Comparison of ENCODE assay signal across 8 cellular contexts in the genomic region with DNA sequence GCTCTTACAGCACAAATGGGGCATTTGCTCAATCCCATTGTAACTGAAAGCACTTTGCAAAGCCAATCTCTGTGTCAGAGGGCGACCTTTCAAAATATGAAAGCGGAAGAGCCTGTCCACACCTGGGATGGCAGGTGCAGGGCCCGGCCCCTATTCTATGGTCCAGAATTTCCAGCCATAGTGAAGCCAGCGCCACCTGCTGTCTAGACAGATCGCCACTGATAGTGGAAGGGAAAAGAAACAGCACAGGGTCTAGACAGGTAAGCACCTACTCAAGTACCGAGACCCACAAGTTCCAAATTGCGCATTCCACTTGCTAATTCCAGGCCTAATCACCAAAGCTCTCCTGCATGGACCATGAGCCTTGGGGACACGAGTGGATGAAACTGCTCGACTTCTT.
DNase-seq lines count a peak whose midpoint lies in the region; ATAC-seq and TF ChIP-seq lines count a peak whose summit lies in the region.

No MANE protein-coding gene starts in this region.

- H3K27ac Mint-ChIP-seq in glutamatergic neuron (ENCODE audit: unreplicated experiment): no peak overlapping the region

- H3K4me3 Mint-ChIP-seq in glutamatergic neuron (ENCODE audit: unreplicated experiment): no peak overlapping the region

- peak; percentile 69 for ATAC-seq in GM18868 (IDR thresholded peaks at IDR 0.05; ENCODE audit: unreplicated experiment)
- no peak for ATAC-seq in GM18870 (IDR thresholded peaks at IDR 0.05; ENCODE audit: unreplicated experiment)

- no peaks in the 10 kb centered on the region for H3K27me3 Mint-ChIP-seq in glutamatergic neuron (ENCODE audit: unreplicated experiment)

- peak; percentile 48 for TF ChIP-seq CTCF in glutamatergic neuron (IDR thresholded peaks at IDR 0.05; ENCODE audit: partially characterized antibody, unreplicated experiment)

- H3K4me1 Mint-ChIP-seq in glutamatergic neuron (ENCODE audit: low read depth, unreplicated experiment): peaks cover 13% of the 10 kb centered on the region

- peaks cover 1% of the 10 kb centered on the region for H3K9me3 Mint-ChIP-seq in glutamatergic neuron (ENCODE audit: unreplicated experiment)

- DNase-seq in AML-193 (lab: John Stamatoyannopoulos, UW) (peak; percentile 13), NCI-H748 (lab: John Stamatoyannopoulos, UW; ENCODE audit: unreplicated experiment) (peak; percentile 73), glutamatergic neuron (peak; percentile 70), ureter (ENCODE audit: low spot score) (peak; percentile 52), inferior parietal cortex (ENCODE audit: extremely low spot score) (no peak), DMS114 treated with DMSO at 0.1 percent for 48 hours (lab: John Stamatoyannopoulos, UW; ENCODE audit: unreplicated experiment) (no peak)

- H3K36me3 Mint-ChIP-seq in glutamatergic neuron (ENCODE audit: unreplicated experiment): no peaks in the 10 kb centered on the region

Comparison
In these comparisons a context has a peak if more than half of its experiments do, and no peak if none do; other contexts are left out.
1. DNase-seq: peak in AML-193 (2 of 2), NCI-H748 (single experiment), glutamatergic neuron (single experiment) and ureter (single experiment); none in inferior parietal cortex (single experiment) and DMS114 treated with DMSO at 0.1 percent for 48 hours (single experiment).